Comparison of ENCODE assay signal across 8 cellular contexts in genomic region chr9:38066907-38067610, GRCh38. TPM values are rescaled to one million over a fixed set of nuclear protein-coding genes. Genes with fewer than 3 reads are reported as not detected.
A peak's percentile ranks its signal among the peaks of the same experiment; 100 is the strongest.
DNase-seq lines count a peak whose midpoint lies in the region; ATAC-seq, FAIRE-seq and TF ChIP-seq lines count a peak whose summit lies in the region.

No MANE protein-coding gene starts in this region.

- H3K27me3 Mint-ChIP-seq in HFFc6 (ENCODE audit: insufficient read depth) = no peaks in the 10 kb centered on the region

- H3K27ac ChIP-seq in neutrophil = no peak overlapping the region

- TF ChIP-seq POLR2A in H54 (IDR thresholded peaks at IDR 0.05; ENCODE audit: low read depth, low read length) = no peak

- H3K4me3 Mint-ChIP-seq in HFFc6 = peak overlapping the region; percentile 95

- H3K4me3 ChIP-seq in fibroblast of villous mesenchyme (ENCODE audit: low read depth, low read length) (peak overlapping the region; percentile 87), neutrophil (ENCODE audit: low read depth in 1 of 2, low read length in 1 of 2) (peak overlapping the region; percentile 68 to 89)

- H3K4me1 Mint-ChIP-seq in HFFc6 (ENCODE audit: low read depth) = peaks cover 64% of the 10 kb centered on the region

- H3K36me3 ChIP-seq in neutrophil = no peaks in the 10 kb centered on the region

- no peaks in the 10 kb centered on the region for H3K9me3 Mint-ChIP-seq in HFFc6

- H3K27me3 ChIP-seq in neutrophil = peaks cover 77% of the 10 kb centered on the region

- no peak for ATAC-seq in GM19035 (IDR thresholded peaks at IDR 0.05; ENCODE audit: unreplicated experiment)
- no peak for ATAC-seq in GM19023 (IDR thresholded peaks at IDR 0.05; ENCODE audit: unreplicated experiment)

- H3K27ac Mint-ChIP-seq in HFFc6 = peak overlapping the region; percentile 86

- H3K36me3 Mint-ChIP-seq in HFFc6 (ENCODE audit: low read depth) = peaks cover 21% of the 10 kb centered on the region

- DNase-seq in A172 (ENCODE audit: low spot score) (peak; percentile 14), HFFc6 (no peak), fibroblast of villous mesenchyme (ENCODE audit: low read depth) (peak; percentile 53), H54 (ENCODE audit: insufficient read length, low spot score) (no peak)
- peak; percentile 26 to 39 for DNase-seq in activated T-cell treated with anti-CD3 and anti-CD28 coated beads, Interleukin-2, amount 50 U/mL, for 48 hours

- FAIRE-seq in H54 (lab: Jason Lieb, UNC) = no peak

- H3K9me3 ChIP-seq in neutrophil = no peaks in the 10 kb centered on the region

- 0 out of 2 replicates have a peak, but pooled peaks have one; percentile 22 for TF ChIP-seq CTCF in HFFc6 (IDR thresholded peaks at IDR 0.05)
- no peak for TF ChIP-seq CTCF in fibroblast of villous mesenchyme (IDR thresholded peaks at IDR 0.05; ENCODE audit: insufficient read depth, low read depth, low read length)
- no peak for TF ChIP-seq CTCF in neutrophil (IDR thresholded peaks at IDR 0.05)

- peaks cover 28% of the 10 kb centered on the region in 2 experiments for H3K4me1 ChIP-seq in neutrophil (ENCODE audit: control insufficient read depth in 1 of 2, insufficient read depth in 1 of 2, low read depth in 1 of 2, low read length in 1 of 2)

RNA-seq across cellular contexts. Expression of gene SHB, which starts 2.0 kb away (rescaled TPM):
- 15.1 and 19.8 TPM in 2 replicates for total RNA-seq in A172 (2014; rRNA removed; shearing (Covaris generic))
- total RNA-seq in HFFc6 (2021; fragmentation: NEBNext Ultra II Directional; extraction: Animal tissue kit (Norgen Biotek cat#: 25700)) = 10 to 100 TPM; 26.8 to 29.8 (median 28.6) TPM
- total RNA-seq in fibroblast of villous mesenchyme = 16.8 and 19.9 TPM in 2 replicates

Comparison
In these comparisons a context has a peak if more than half of its experiments do, and no peak if none do; other contexts are left out.
1. DNase-seq: peak in A172 (single experiment), activated T-cell treated with anti-CD3 and anti-CD28 coated beads, Interleukin-2, amount 50 U/mL, for 48 hours (2 of 2) and fibroblast of villous mesenchyme (single experiment); none in HFFc6 (single experiment) and H54 (single experiment).